In genomic region chr5:132472431-132472830, GRCh38 we compare ENCODE assay signal across 16 cellular contexts. TPM values are rescaled to one million over a fixed set of nuclear protein-coding genes. Genes with fewer than 3 reads are reported as not detected.
DNase-seq lines count a peak whose midpoint lies in the region; ATAC-seq, FAIRE-seq and TF ChIP-seq lines count a peak whose summit lies in the region.
"Had no signal": no experiment of that assay in that cellular context is flagged by ENCODE, and none has a peak within 500 bp of the region (broad histone marks: within the 10 kb centered on the region; RNA-seq: fewer than 3 reads in every experiment).

No MANE protein-coding gene starts in this region.

- no peaks in the 10 kb centered on the region for H3K9me3 ChIP-seq in OCI-LY7 (ENCODE audit: low read length)
- H3K9me3 ChIP-seq in GM12878 (replicated peaks; ENCODE audit: control insufficient read depth, insufficient read depth, low read length), result no peaks in the 10 kb centered on the region
- no peaks in the 10 kb centered on the region for H3K9me3 ChIP-seq in sigmoid colon

- TF ChIP-seq EP300 in GM12878 (IDR thresholded peaks at IDR 0.05; ENCODE audit: borderline replicate concordance in 1 of 2, control insufficient read depth in 1 of 2, low read depth in 2 of 2, low read length in 2 of 2), result no peak
- no peak for TF ChIP-seq EP300 in sigmoid colon (IDR thresholded peaks at IDR 0.05)

- RAD21 ChIA-PET in GM12878 (lab: Charles Lee; ENCODE audit: unreplicated experiment), result interaction anchor here (0.5 to 2.7 kb wide), 5 partner anchors 10 to 86 kb away, joined by 3 to 6 read pairs (median 4); partner anchors contain the start of gene IRF1

- intact Hi-C loops in activated CD4-positive, alpha-beta T cell treated with anti-CD3 and anti-CD28 coated beads, Interleukin-2, amount 10 ng/mL, durations not matched to agents 24 days and 14 days (cut with micrococcal nuclease), result loop anchor here (2.0 kb wide), 1 partner anchor 16 kb away; no protein-coding TSS in a partner anchor
- intact Hi-C loops in OCI-LY7 (cut with micrococcal nuclease; ENCODE audit: unreplicated experiment) (no loop called here), GM12878 (cut with micrococcal nuclease; ENCODE audit: unreplicated experiment) (no loop called here), sigmoid colon (cut with DNase I) (loop anchor here (5.0 kb wide), 1 partner anchor 35 kb away; no protein-coding TSS in a partner anchor)

- peak overlapping the region; percentile 19 for H3K4me3 Mint-ChIP-seq in activated CD4-positive, alpha-beta T cell treated with anti-CD3 and anti-CD28 coated beads, Interleukin-2, amount 10 ng/mL, durations not matched to agents 24 days and 14 days

- H3K27ac Mint-ChIP-seq in activated CD4-positive, alpha-beta T cell treated with anti-CD3 and anti-CD28 coated beads, Interleukin-2, amount 10 ng/mL, durations not matched to agents 24 days and 14 days, result peak overlapping the region; percentile 63

- peaks cover 16% of the 10 kb centered on the region for H3K36me3 Mint-ChIP-seq in activated CD4-positive, alpha-beta T cell treated with anti-CD3 and anti-CD28 coated beads, Interleukin-2, amount 10 ng/mL, durations not matched to agents 24 days and 14 days (ENCODE audit: low read depth)

- TF ChIP-seq POLR2A in GM12878 (IDR thresholded peaks at IDR 0.05; ENCODE audit: low read depth, low read length) (no peak), sigmoid colon (IDR thresholded peaks at IDR 0.05) (no peak)

- peaks cover 49% of the 10 kb centered on the region for H3K4me1 ChIP-seq in OCI-LY7 (ENCODE audit: insufficient read depth, low read length, poor library complexity, severe bottlenecking)
- H3K4me1 ChIP-seq in GM12878 (ENCODE audit: control insufficient read depth, insufficient read depth, low read length), result peaks cover 38% of the 10 kb centered on the region
- peaks cover 0 to 34% (median 24%) of the 10 kb centered on the region in 4 donors for H3K4me1 ChIP-seq in sigmoid colon

- SMC1A ChIA-PET in GM12878 (lab: Charles Lee; ENCODE audit: uncharacterized antibody, unreplicated experiment), result interaction anchor here (1.5 to 15.9 kb wide), 7 partner anchors 9 to 85 kb away, joined by 4 to 300 read pairs (median 7); no protein-coding TSS in a partner anchor

- FAIRE-seq in GM12878 (lab: Jason Lieb, UNC), result no peak
- FAIRE-seq: urothelium cell line had no signal

- H3K9ac ChIP-seq in GM12878 (ENCODE audit: control insufficient read depth, insufficient read depth, low read length), result 0 out of 2 replicates have a peak overlapping the region, but pooled peaks have one; percentile 5

- no peaks in the 10 kb centered on the region for H3K9me3 Mint-ChIP-seq in activated CD4-positive, alpha-beta T cell treated with anti-CD3 and anti-CD28 coated beads, Interleukin-2, amount 10 ng/mL, durations not matched to agents 24 days and 14 days

- in situ Hi-C loops in GM12878 (cut with MboI), result loop anchor here (5.0 kb wide), 1 partner anchor 50 kb away; no protein-coding TSS in a partner anchor

- CTCF ChIA-PET in OCI-LY7 (lab: Charles Lee; ENCODE audit: unreplicated experiment), result interaction anchor here (1.2 kb wide), 2 partner anchors 8 to 15 kb away, joined by 3 read pairs; no protein-coding TSS in a partner anchor
- CTCF ChIA-PET in GM12878 (lab: Yijun Ruan, JAX), result interaction anchor here (1.0 to 12.8 kb wide), 6 partner anchors 17 to 86 kb away, joined by 3 to 139 read pairs (median 6); partner anchors contain the start of gene IRF1

- no peaks in the 10 kb centered on the region for H3K27me3 Mint-ChIP-seq in activated CD4-positive, alpha-beta T cell treated with anti-CD3 and anti-CD28 coated beads, Interleukin-2, amount 10 ng/mL, durations not matched to agents 24 days and 14 days

- H3K36me3 ChIP-seq in OCI-LY7 (ENCODE audit: insufficient read depth, low read length) (no peaks in the 10 kb centered on the region), GM12878 (ENCODE audit: control insufficient read depth in 2 of 2, insufficient read depth in 2 of 2, low read length in 1 of 2) (peaks cover 0 to 6% of the 10 kb centered on the region in 2 experiments; a peak in 3 of 4 replicates), sigmoid colon (peaks cover 0 to 11% (median 0%) of the 10 kb centered on the region in 4 donors)

- H3K27me3 ChIP-seq in GM12878 (replicated peaks in 1 of 2; ENCODE audit: control insufficient read depth in 2 of 2, insufficient read depth in 2 of 2, low read length in 1 of 2), result no peaks in the 10 kb centered on the region
- H3K27me3 ChIP-seq in sigmoid colon, result no peaks in the 10 kb centered on the region

- H3K4me1 Mint-ChIP-seq in activated CD4-positive, alpha-beta T cell treated with anti-CD3 and anti-CD28 coated beads, Interleukin-2, amount 10 ng/mL, durations not matched to agents 24 days and 14 days, result peaks cover 65% of the 10 kb centered on the region

- H3K4me3 ChIP-seq in OCI-LY7 (ENCODE audit: low read depth, low read length, poor library complexity, severe bottlenecking) (no peak overlapping the region), GM12878 (no peak overlapping the region), sigmoid colon (no peak overlapping the region)

- no peaks in the 10 kb centered on the region for H3K9me2 ChIP-seq in OCI-LY7 (ENCODE audit: insufficient read depth, low read length)

- no peaks in the 10 kb centered on the region for H3K79me2 ChIP-seq in OCI-LY7 (ENCODE audit: insufficient read depth, low read depth, low read length)
- H3K79me2 ChIP-seq in GM12878 (ENCODE audit: control insufficient read depth, insufficient read depth, low read length), result no peaks in the 10 kb centered on the region; the same call in 1 of the 2 replicates

- DNase-seq in activated CD4-positive, alpha-beta T cell treated with anti-CD3 and anti-CD28 coated beads, Interleukin-2, amount 10 ng/mL, durations not matched to agents 24 days and 14 days, result peak; percentile 64
- no peak for DNase-seq in activated CD4-positive, alpha-beta T cell treated with anti-CD3 and anti-CD28 coated beads for 1 hour
- DNase-seq in OCI-LY7 (ENCODE audit: low spot score), result no peak
- no peak for DNase-seq in GM12878 (ENCODE audit: low read depth, low spot score)
- peak; percentile 39 for DNase-seq in sigmoid colon
- no peak for DNase-seq in NCI-H2107 treated with DMSO at 0.1 percent for 48 hours (lab: John Stamatoyannopoulos, UW; ENCODE audit: unreplicated experiment)
- DNase-seq: C1 segment of cervical spinal cord, cerebellar nuclear complex, DMS79, islet precursor cell, Karpas-422, NCI-H1417 treated with DMSO at 0.1 percent for 48 hours, SHP77 treated with DMSO at 0.1 percent for 48 hours had no signal

- no peak for TF ChIP-seq RAD21 in GM12878 (IDR thresholded peaks at IDR 0.05; ENCODE audit: insufficient read depth, low read depth, low read length)

- ATAC-seq in GM12878 (no peak), HG02588 (IDR thresholded peaks at IDR 0.05; ENCODE audit: unreplicated experiment) (no peak), GM18498 (IDR thresholded peaks at IDR 0.05; ENCODE audit: unreplicated experiment) (no peak)

- H3K4me2 ChIP-seq in OCI-LY7 (ENCODE audit: low read length) (peak overlapping the region; percentile 46; the same call in 1 of the 2 replicates), GM12878 (ENCODE audit: control insufficient read depth, insufficient read depth) (no peak overlapping the region; the same call in 1 of the 2 replicates)

- WGBS in GM12878 (ENCODE audit: insufficient coverage, insufficient replicate concordance, low lambda C conversion rate, missing lambda C conversion rate), result 93% methylated on average over 8 of the region's 8 CpGs
- WGBS in sigmoid colon, 2 donors, result 94 to 95% methylated on average over 8 of the region's 8 CpGs

- POLR2A ChIA-PET in OCI-LY7 (lab: Charles Lee) (interaction anchor here (0.9 to 4.3 kb wide), 4 partner anchors 15 to 52 kb away, joined by 3 to 26 read pairs (median 6); no protein-coding TSS in a partner anchor), GM12878 (lab: Charles Lee) (interaction anchor here (2.0 to 16.7 kb wide), 3 partner anchors 8 to 17 kb away, joined by 4 to 178 read pairs (median 32); partner anchors contain the start of gene IRF1)

- H4K20me1 ChIP-seq in OCI-LY7 (ENCODE audit: insufficient read depth, low read length) (no peaks in the 10 kb centered on the region), GM12878 (ENCODE audit: control insufficient read depth, insufficient read depth) (no peaks in the 10 kb centered on the region)

- H2AFZ ChIP-seq in OCI-LY7 (ENCODE audit: low read length) (no peak overlapping the region), GM12878 (ENCODE audit: control insufficient read depth, low read depth, low read length) (no peak overlapping the region)

- BruUV-seq in OCI-LY7 (replicated peaks; lab: Mats Ljungman, UMichigan) (no TSS peak), GM12878 (replicated peaks; lab: Mats Ljungman, UMichigan) (no TSS peak)

- TF ChIP-seq CTCF in OCI-LY7 (conservative IDR thresholded peaks at IDR 0.05; ENCODE audit: low read length), result no peak
- no peak for TF ChIP-seq CTCF in GM12878 (IDR thresholded peaks at IDR 0.05 in 2 of 3, conservative IDR thresholded peaks at IDR 0.05 in 1 of 3; ENCODE audit: control insufficient read depth in 2 of 3, extremely low read depth in 1 of 3, insufficient read depth in 1 of 3, low read depth in 3 of 3, low read length in 3 of 3)
- no peak for TF ChIP-seq CTCF in sigmoid colon (IDR thresholded peaks at IDR 0.05)

- peak overlapping the region; percentile 37 for H3K27ac ChIP-seq in OCI-LY7 (ENCODE audit: low read depth, low read length, poor library complexity, severe bottlenecking)
- H3K27ac ChIP-seq in GM12878 (ENCODE audit: control insufficient read depth, insufficient read depth), result peak overlapping the region; percentile 68; the same call in 1 of the 2 replicates
- no peak overlapping the region for H3K27ac ChIP-seq in sigmoid colon

RNA-seq across cellular contexts. Expression of gene IRF1, which starts 18.1 kb away (rescaled TPM):
- total RNA-seq in activated CD4-positive, alpha-beta T cell treated with anti-CD3 and anti-CD28 coated beads, Interleukin-2, amount 10 ng/mL, durations not matched to agents 24 days and 14 days, result 167 and 181 TPM in 2 replicates
- total RNA-seq in OCI-LY7 (2014; rRNA removed; shearing (Covaris generic)), result 25.9 and 39.4 TPM in 2 replicates
- total RNA-seq in OCI-LY7 (2022) (24.8 and 32.3 TPM in 2 replicates), GM12878 (2014; rRNA removed) (29.9 and 30.5 TPM in 2 replicates), GM12878 (2014; rRNA removed; fragmentation: Illumina TruSeq; extraction: Trizol) (41.9 and 45.3 TPM in 2 replicates), GM12878 (2021) (68.0 and 74.1 TPM in 2 replicates), sigmoid colon (100 to 1,000 TPM in 1 of 4 donors, 10 to 100 TPM in 3; 15.3 to 124 (median 22.7) TPM)
- total RNA-seq in GM12878 (2013; cell fraction: nucleolus; rRNA removed), result 216 and 219 TPM in 2 replicates
- polyA plus RNA-seq in GM12878 (2011; ENCODE audit: low read depth), result 19.0 TPM
- polyA plus RNA-seq in GM12878 (2011; rRNA removed) (37.5 and 50.7 TPM in 2 replicates), GM12878 (2014; fragmentation: Illumina TruSeq; extraction: Trizol) (45.9 and 48.6 TPM in 2 replicates), GM12878 (2014; fragmentation: Nextera tagmentation; extraction: Ambion mirVana) (10 to 100 TPM in 1 of 2 experiments, 1 to 10 TPM in 1; 6.9 to 14.0 TPM), GM12878 (2014; rRNA removed) (55.9 and 56.1 TPM in 2 replicates), GM12878 (2016; fragmentation: Nextera tagmentation; extraction: Ambion mirVana) (10 to 100 TPM; 62.1 to 65.0 TPM), sigmoid colon (100 to 1,000 TPM in 1 of 3 donors, 10 to 100 TPM in 2; 37.2 to 169 (median 70.5) TPM)
- polyA plus RNA-seq in GM12878 (2011; cell fraction: cytosol; rRNA removed), result 60.7 and 77.3 TPM in 2 replicates
- polyA plus RNA-seq in GM12878 (2011; cell fraction: nucleus; rRNA removed), result 156 and 160 TPM in 2 replicates
- polyA plus RNA-seq in GM12878 (2012), result 32.8 and 47.6 TPM in 2 replicates
- polyA minus RNA-seq in GM12878 (2011; rRNA and poly(A)+ RNA removed), result 171 and 202 TPM in 2 replicates
- 47.0 and 51.0 TPM in 2 replicates for polyA minus RNA-seq in GM12878 (2011; cell fraction: cytosol; rRNA and poly(A)+ RNA removed)
- polyA minus RNA-seq in GM12878 (2011; cell fraction: nucleus; rRNA and poly(A)+ RNA removed), result 234 and 331 TPM in 2 replicates

Comparison
In these comparisons a context has a peak if more than half of its experiments do, and no peak if none do; other contexts are left out.
1. DNase-seq: peak in activated CD4-positive, alpha-beta T cell treated with anti-CD3 and anti-CD28 coated beads, Interleukin-2, amount 10 ng/mL, durations not matched to agents 24 days and 14 days (single experiment) and sigmoid colon (single experiment); none in activated CD4-positive, alpha-beta T cell treated with anti-CD3 and anti-CD28 coated beads for 1 hour (single experiment), OCI-LY7 (single experiment), GM12878 (single experiment) and NCI-H2107 treated with DMSO at 0.1 percent for 48 hours (single experiment).
2. H3K27ac ChIP-seq: peak in OCI-LY7 (single experiment) and GM12878 (single experiment); none in sigmoid colon (0 of 4).
3. intact Hi-C loops: an anchor here in activated CD4-positive, alpha-beta T cell treated with anti-CD3 and anti-CD28 coated beads, Interleukin-2, amount 10 ng/mL, durations not matched to agents 24 days and 14 days (2.0 kb wide) and sigmoid colon (5.0 kb wide); none called in OCI-LY7 and GM12878.